17 cellular contexts compared by ENCODE assay signal in genomic region chr19:20787766-20788165, GRCh38. TPM values are rescaled to one million over a fixed set of nuclear protein-coding genes. Genes with fewer than 3 reads are reported as not detected.
DNase-seq lines count a peak whose midpoint lies in the region; ATAC-seq and TF ChIP-seq lines count a peak whose summit lies in the region.
"Had no signal": no experiment of that assay in that cellular context is flagged by ENCODE, and none has a peak within 500 bp of the region (broad histone marks: within the 10 kb centered on the region; RNA-seq: fewer than 3 reads in every experiment).

No MANE protein-coding gene starts in this region.

- H3K4me1 Mint-ChIP-seq in activated CD4-positive, alpha-beta memory T cell treated with anti-CD3 and anti-CD28 coated beads for 36 hours (ENCODE audit: low read depth), result peaks cover 15% of the 10 kb centered on the region
- no peaks in the 10 kb centered on the region for H3K4me1 Mint-ChIP-seq in activated CD4-positive, alpha-beta memory T cell treated with anti-CD3 and anti-CD28 coated beads, Interleukin-2, amount 10 ng/mL, durations not matched to agents 7 days and 5 days
- no peaks in the 10 kb centered on the region for H3K4me1 Mint-ChIP-seq in endothelial cell (ENCODE audit: unreplicated experiment)
- H3K4me1 Mint-ChIP-seq in T-helper 2 cell treated with Interferon-gamma antibody and Interleukin-4, amounts not matched to agents 5 μg/mL and 100 μg/mL, for 36 hours (ENCODE audit: low read depth), result no peaks in the 10 kb centered on the region
- peaks cover 15 to 35% (median 30%) of the 10 kb centered on the region in 3 donors for H3K4me1 Mint-ChIP-seq in CD8-positive, alpha-beta memory T cell
- H3K4me1 Mint-ChIP-seq: CD14-positive monocyte had no signal

- TF ChIP-seq CTCF in endothelial cell (IDR thresholded peaks at IDR 0.05; ENCODE audit: unreplicated experiment), result no peak

- H3K4me3 Mint-ChIP-seq in activated CD4-positive, alpha-beta memory T cell treated with anti-CD3 and anti-CD28 coated beads for 36 hours, result no peak overlapping the region
- H3K4me3 Mint-ChIP-seq in activated CD4-positive, alpha-beta memory T cell treated with anti-CD3 and anti-CD28 coated beads, Interleukin-2, amount 10 ng/mL, durations not matched to agents 7 days and 5 days, result no peak overlapping the region
- peak overlapping the region; percentile 59 for H3K4me3 Mint-ChIP-seq in endothelial cell (ENCODE audit: unreplicated experiment)
- H3K4me3 Mint-ChIP-seq in T-helper 2 cell treated with Interferon-gamma antibody and Interleukin-4, amounts not matched to agents 5 μg/mL and 100 μg/mL, for 36 hours, result no peak overlapping the region
- no peak overlapping the region for H3K4me3 Mint-ChIP-seq in CD8-positive, alpha-beta memory T cell
- H3K4me3 Mint-ChIP-seq: CD14-positive monocyte had no signal

- H3K4me3 ChIP-seq in CD8-positive, alpha-beta memory T cell (ENCODE audit: low read length), result no peak overlapping the region

- no peak for ATAC-seq in GM21737 (IDR thresholded peaks at IDR 0.05; ENCODE audit: unreplicated experiment)

- H3K36me3 ChIP-seq in CD8-positive, alpha-beta memory T cell (ENCODE audit: insufficient read depth, low read length), result no peaks in the 10 kb centered on the region

- H3K36me3 Mint-ChIP-seq in activated CD4-positive, alpha-beta memory T cell treated with anti-CD3 and anti-CD28 coated beads for 36 hours, result peaks cover 76% of the 10 kb centered on the region
- H3K36me3 Mint-ChIP-seq in activated CD4-positive, alpha-beta memory T cell treated with anti-CD3 and anti-CD28 coated beads, Interleukin-2, amount 10 ng/mL, durations not matched to agents 7 days and 5 days (ENCODE audit: low read depth), result peaks cover 77% of the 10 kb centered on the region
- H3K36me3 Mint-ChIP-seq in endothelial cell (ENCODE audit: low read depth, unreplicated experiment), result peaks cover 10% of the 10 kb centered on the region
- peaks cover 68% of the 10 kb centered on the region for H3K36me3 Mint-ChIP-seq in T-helper 2 cell treated with Interferon-gamma antibody and Interleukin-4, amounts not matched to agents 5 μg/mL and 100 μg/mL, for 36 hours (ENCODE audit: low read depth)
- peaks cover 26 to 77% (median 69%) of the 10 kb centered on the region in 3 donors for H3K36me3 Mint-ChIP-seq in CD8-positive, alpha-beta memory T cell

- no peak overlapping the region for H3K27ac Mint-ChIP-seq in activated CD4-positive, alpha-beta memory T cell treated with anti-CD3 and anti-CD28 coated beads for 36 hours
- H3K27ac Mint-ChIP-seq in activated CD4-positive, alpha-beta memory T cell treated with anti-CD3 and anti-CD28 coated beads, Interleukin-2, amount 10 ng/mL, durations not matched to agents 7 days and 5 days, result no peak overlapping the region
- no peak overlapping the region for H3K27ac Mint-ChIP-seq in endothelial cell (ENCODE audit: unreplicated experiment)
- no peak overlapping the region for H3K27ac Mint-ChIP-seq in T-helper 2 cell treated with Interferon-gamma antibody and Interleukin-4, amounts not matched to agents 5 μg/mL and 100 μg/mL, for 36 hours
- H3K27ac Mint-ChIP-seq in CD8-positive, alpha-beta memory T cell, result no peak overlapping the region
- H3K27ac Mint-ChIP-seq: CD14-positive monocyte had no signal

- no peaks in the 10 kb centered on the region for H3K27me3 Mint-ChIP-seq in activated CD4-positive, alpha-beta memory T cell treated with anti-CD3 and anti-CD28 coated beads for 36 hours
- H3K27me3 Mint-ChIP-seq in activated CD4-positive, alpha-beta memory T cell treated with anti-CD3 and anti-CD28 coated beads, Interleukin-2, amount 10 ng/mL, durations not matched to agents 7 days and 5 days, result no peaks in the 10 kb centered on the region
- H3K27me3 Mint-ChIP-seq in endothelial cell (ENCODE audit: unreplicated experiment), result no peaks in the 10 kb centered on the region
- H3K27me3 Mint-ChIP-seq in T-helper 2 cell treated with Interferon-gamma antibody and Interleukin-4, amounts not matched to agents 5 μg/mL and 100 μg/mL, for 36 hours (ENCODE audit: low read depth), result no peaks in the 10 kb centered on the region
- no peaks in the 10 kb centered on the region for H3K27me3 Mint-ChIP-seq in CD8-positive, alpha-beta memory T cell

- no peaks in the 10 kb centered on the region for H3K9me3 ChIP-seq in CD8-positive, alpha-beta memory T cell (ENCODE audit: low read length)

- CTCF ChIA-PET in activated CD4-positive, alpha-beta memory T cell treated with anti-CD3 and anti-CD28 coated beads for 36 hours (lab: Charles Lee), result no interaction called here
- CTCF ChIA-PET in activated CD4-positive, alpha-beta memory T cell treated with anti-CD3 and anti-CD28 coated beads, Interleukin-2, amount 10 ng/mL, durations not matched to agents 7 days and 5 days (lab: Charles Lee), result no interaction called here
- CTCF ChIA-PET in CD8-positive, alpha-beta memory T cell (lab: Charles Lee), result no interaction called here

- H3K4me1 ChIP-seq in CD8-positive, alpha-beta memory T cell (ENCODE audit: insufficient read depth, low read length), result no peaks in the 10 kb centered on the region

- POLR2A ChIA-PET in activated CD4-positive, alpha-beta memory T cell treated with anti-CD3 and anti-CD28 coated beads for 36 hours (lab: Charles Lee), result no interaction called here
- POLR2A ChIA-PET in activated CD4-positive, alpha-beta memory T cell treated with anti-CD3 and anti-CD28 coated beads, Interleukin-2, amount 10 ng/mL, durations not matched to agents 7 days and 5 days (lab: Charles Lee), result no interaction called here
- POLR2A ChIA-PET in CD8-positive, alpha-beta memory T cell (lab: Charles Lee), result no interaction called here

- intact Hi-C loops in activated CD4-positive, alpha-beta memory T cell treated with anti-CD3 and anti-CD28 coated beads for 36 hours (cut with micrococcal nuclease), result no loop called here

- H3K27ac ChIP-seq in CD8-positive, alpha-beta memory T cell (ENCODE audit: low read depth, low read length), result no peak overlapping the region

- peaks cover 58% of the 10 kb centered on the region for H3K9me3 Mint-ChIP-seq in activated CD4-positive, alpha-beta memory T cell treated with anti-CD3 and anti-CD28 coated beads for 36 hours
- peaks cover 56% of the 10 kb centered on the region for H3K9me3 Mint-ChIP-seq in activated CD4-positive, alpha-beta memory T cell treated with anti-CD3 and anti-CD28 coated beads, Interleukin-2, amount 10 ng/mL, durations not matched to agents 7 days and 5 days
- no peaks in the 10 kb centered on the region for H3K9me3 Mint-ChIP-seq in endothelial cell (ENCODE audit: unreplicated experiment)
- H3K9me3 Mint-ChIP-seq in T-helper 2 cell treated with Interferon-gamma antibody and Interleukin-4, amounts not matched to agents 5 μg/mL and 100 μg/mL, for 36 hours, result peaks cover 65% of the 10 kb centered on the region
- peaks cover 4 to 65% (median 12%) of the 10 kb centered on the region in 5 donors for H3K9me3 Mint-ChIP-seq in CD8-positive, alpha-beta memory T cell

- H3K27me3 ChIP-seq in CD8-positive, alpha-beta memory T cell (ENCODE audit: insufficient read depth, low read length, poor library complexity, severe bottlenecking), result no peaks in the 10 kb centered on the region

- peak; percentile 10 for DNase-seq in activated CD4-positive, alpha-beta memory T cell treated with anti-CD3 and anti-CD28 coated beads for 36 hours
- no peak for DNase-seq in activated CD4-positive, alpha-beta memory T cell treated with anti-CD3 and anti-CD28 coated beads, Interleukin-2, amount 10 ng/mL, durations not matched to agents 7 days and 5 days
- DNase-seq in ELR (ENCODE audit: low read depth) (peak; percentile 4), NCI-H226 (peak; percentile 28), endothelial cell (ENCODE audit: low spot score) (no peak)
- DNase-seq in T-helper 2 cell treated with Interferon-gamma antibody and Interleukin-4, amounts not matched to agents 5 μg/mL and 100 μg/mL, for 36 hours (ENCODE audit: low spot score), result no peak
- no peak for DNase-seq in CD8-positive, alpha-beta memory T cell
- DNase-seq: DMS79 treated with DMSO at 0.1 percent for 48 hours, NCI-H1694, NCI-H2081 treated with DMSO at 0.1 percent for 48 hours, NCI-H2171 treated with DMSO at 0.1 percent for 48 hours, NCI-H446 treated with DMSO at 0.1 percent for 48 hours, NCI-H526 treated with DMSO at 0.1 percent for 48 hours, Right ventricle myocardium superior had no signal

RNA-seq across cellular contexts. Expression of gene ZNF66, which starts 11.7 kb away (rescaled TPM):
- total RNA-seq in activated CD4-positive, alpha-beta memory T cell treated with anti-CD3 and anti-CD28 coated beads for 36 hours, result 1 to 10 TPM; 5.0 to 6.0 TPM
- total RNA-seq in activated CD4-positive, alpha-beta memory T cell treated with anti-CD3 and anti-CD28 coated beads, Interleukin-2, amount 10 ng/mL, durations not matched to agents 7 days and 5 days, result 1 to 10 TPM; 6.0 to 7.5 TPM
- total RNA-seq in endothelial cell (ENCODE audit: unreplicated experiment), result 17.6 TPM
- 1 to 10 TPM; 7.4 to 8.6 TPM for total RNA-seq in CD8-positive, alpha-beta memory T cell
- polyA plus RNA-seq in CD8-positive, alpha-beta memory T cell, result 4.4 TPM
- total RNA-seq: G401 had no signal

Comparison
In these comparisons a context has a peak if more than half of its experiments do, and no peak if none do; other contexts are left out.
1. DNase-seq: peak in activated CD4-positive, alpha-beta memory T cell treated with anti-CD3 and anti-CD28 coated beads for 36 hours (single experiment), ELR (single experiment) and NCI-H226 (single experiment); none in activated CD4-positive, alpha-beta memory T cell treated with anti-CD3 and anti-CD28 coated beads, Interleukin-2, amount 10 ng/mL, durations not matched to agents 7 days and 5 days (single experiment), endothelial cell (single experiment), T-helper 2 cell treated with Interferon-gamma antibody and Interleukin-4, amounts not matched to agents 5 μg/mL and 100 μg/mL, for 36 hours (single experiment) and CD8-positive, alpha-beta memory T cell (0 of 5).